ENCODE assay signal across 11 cellular contexts in the genomic region with DNA sequence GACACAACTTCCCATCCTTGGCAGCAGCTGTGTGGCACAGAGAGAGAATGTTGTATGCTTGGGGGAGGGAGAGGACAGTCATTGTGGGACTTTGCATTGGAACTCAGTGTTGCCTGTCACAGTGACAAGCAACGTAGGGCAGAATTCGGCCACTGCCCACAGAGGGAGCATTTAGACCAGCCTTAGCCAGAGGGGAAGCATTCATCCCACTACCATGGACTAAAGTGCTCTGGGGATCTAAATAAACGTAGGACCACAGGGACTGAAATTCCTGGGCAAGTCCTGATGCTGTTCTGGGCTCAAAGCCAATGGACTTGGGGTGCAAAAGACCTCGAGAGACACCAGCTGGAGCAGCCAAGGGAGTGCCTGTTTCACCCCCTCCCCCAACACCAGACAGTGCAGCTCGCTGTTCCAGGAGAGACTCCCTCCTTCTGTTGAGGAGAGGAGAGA. TPM values are rescaled to one million over a fixed set of nuclear protein-coding genes. Genes with fewer than 3 reads are reported as not detected.
A peak's percentile ranks its signal among the peaks of the same experiment; 100 is the strongest.
DNase-seq lines count a peak whose midpoint lies in the region; ATAC-seq and TF ChIP-seq lines count a peak whose summit lies in the region.
"Had no signal": no experiment of that assay in that cellular context is flagged by ENCODE, and none has a peak within 500 bp of the region (broad histone marks: within the 10 kb centered on the region; RNA-seq: fewer than 3 reads in every experiment).

No MANE protein-coding gene starts in this region.

- ATAC-seq in GM19395 (IDR thresholded peaks at IDR 0.05; ENCODE audit: unreplicated experiment) (no peak), GM18519 (IDR thresholded peaks at IDR 0.05; ENCODE audit: low FRiP score, unreplicated experiment) (no peak)

- peak; percentile 2 for DNase-seq in CD1c-positive myeloid dendritic cell (ENCODE audit: extremely low spot score)
- peak in 1 of 2 experiments; percentile 21 for DNase-seq in SJSA1 (ENCODE audit: low read depth in 1 of 2, low spot score in 2 of 2)
- DNase-seq in fibroblast of pulmonary artery (ENCODE audit: low read depth) = peak; percentile 40
- DNase-seq in myocyte (ENCODE audit: low read depth) = peak; percentile 80
- no peak for DNase-seq in cortex of kidney (lab: John Stamatoyannopoulos, UW)
- DNase-seq in HEK293T (ENCODE audit: extremely low spot score) = no peak
- DNase-seq: MM.1S; stimulated activated CD4-positive, alpha-beta T cell treated with anti-CD3 and anti-CD28 coated beads, Interleukin-4, amount 100 ng/mL, for 24 hours had no signal

- no peaks in the 10 kb centered on the region for H3K27me3 ChIP-seq in SJSA1 (replicated peaks)
- H3K27me3 ChIP-seq: BLaER1 had no signal

- H3K27ac ChIP-seq in SJSA1 = peak overlapping the region; percentile 62
- H3K27ac ChIP-seq: BLaER1 had no signal

- POLR2A ChIA-PET in HEK293T (lab: Yijun Ruan, JAX) = no interaction called here

- no peak overlapping the region for H3K4me3 ChIP-seq in SJSA1
- H3K4me3 ChIP-seq in fibroblast of pulmonary artery (replicated peaks; ENCODE audit: low read depth, low read length) = no peak overlapping the region
- H3K4me3 ChIP-seq: BLaER1 had no signal

- TF ChIP-seq CTCF in fibroblast of pulmonary artery (IDR thresholded peaks at IDR 0.05; ENCODE audit: low read length, missing control alignments) = no peak

- CTCF ChIA-PET in HEK293T (lab: Yijun Ruan, JAX) = no interaction called here

- H3K9me3 ChIP-seq in SJSA1 (replicated peaks) = peaks cover 3% of the 10 kb centered on the region; the same call in 1 of the 2 replicates
- H3K9me3 ChIP-seq: BLaER1 had no signal

- peaks cover 31% of the 10 kb centered on the region for H3K4me1 ChIP-seq in SJSA1 (replicated peaks)
- H3K4me1 ChIP-seq: BLaER1 had no signal

- no peaks in the 10 kb centered on the region for H3K36me3 ChIP-seq in SJSA1
- H3K36me3 ChIP-seq: BLaER1 had no signal

TF ChIP-seq in HEK293T, 16 proteins besides CTCF, POLR2A, EP300 and RAD21:
- TF ChIP-seq TARDBP (IDR thresholded peaks at IDR 0.05) (no peak), SP1 (IDR thresholded peaks at IDR 0.05) (no peak)

RNA-seq across cellular contexts. Expression of a gene that starts 44.9 kb away (rescaled TPM):
- 4.1 and 16.6 TPM in 2 replicates for total RNA-seq in SJSA1 (2014; rRNA removed; shearing (Covaris generic))
- 0.11 TPM in 1 of 2 replicates, not detected in the other for total RNA-seq in myocyte
- 0.08 TPM for polyA plus RNA-seq in myocyte (2012)

Comparison
In these comparisons a context has a peak if more than half of its experiments do, and no peak if none do; other contexts are left out.
1. DNase-seq: peak in CD1c-positive myeloid dendritic cell (single experiment), fibroblast of pulmonary artery (single experiment) and myocyte (single experiment); none in cortex of kidney (single experiment) and HEK293T (single experiment).